Comparison of ENCODE assay signal across 11 cellular contexts in genomic region chr13:27182844-27183497, GRCh38. TPM values are rescaled to one million over a fixed set of nuclear protein-coding genes. Genes with fewer than 3 reads are reported as not detected.
DNase-seq lines count a peak whose midpoint lies in the region; ATAC-seq and TF ChIP-seq lines count a peak whose summit lies in the region.
"Had no signal": no experiment of that assay in that cellular context is flagged by ENCODE, and none has a peak within 500 bp of the region (broad histone marks: within the 10 kb centered on the region; RNA-seq: fewer than 3 reads in every experiment).

No MANE protein-coding gene starts in this region.

- H3K4me1 Mint-ChIP-seq in osteocyte (ENCODE audit: unreplicated experiment): peaks cover 11% of the 10 kb centered on the region

- H3K4me3 ChIP-seq in fibroblast of pulmonary artery (replicated peaks; ENCODE audit: low read depth, low read length): peak overlapping the region; percentile 4
- H3K4me3 ChIP-seq: suprapubic skin had no signal

- DNase-seq in EH (ENCODE audit: low read depth) (peak; percentile 97), fibroblast of pulmonary artery (ENCODE audit: low read depth) (peak; percentile 87), osteocyte (ENCODE audit: extremely low spot score, unreplicated experiment) (no peak), NCI-H526 treated with DMSO at 0.1 percent for 48 hours (lab: John Stamatoyannopoulos, UW) (no peak)
- no peak for DNase-seq in activated naive CD4-positive, alpha-beta T cell treated with anti-CD3 and anti-CD28 coated beads, Interleukin-2, amount 50 U/mL, for 16 hours
- DNase-seq in activated CD4-positive, CD25-positive, alpha-beta regulatory T cell (lab: John Stamatoyannopoulos, UW): no peak
- DNase-seq: activated CD4-positive, alpha-beta T cell treated with anti-CD3 and anti-CD28 coated beads, Interleukin-2, amount 50 U/mL, for 1 hour; NCI-H187 had no signal

- H3K36me3 Mint-ChIP-seq in osteocyte (ENCODE audit: unreplicated experiment): no peaks in the 10 kb centered on the region

- no peak overlapping the region for H3K4me3 Mint-ChIP-seq in osteocyte (ENCODE audit: unreplicated experiment)

- peak overlapping the region; percentile 43 for H3K27ac Mint-ChIP-seq in osteocyte (ENCODE audit: unreplicated experiment)

- no peak for TF ChIP-seq CTCF in fibroblast of pulmonary artery (IDR thresholded peaks at IDR 0.05; ENCODE audit: low read length, missing control alignments)
- TF ChIP-seq CTCF in osteocyte (IDR thresholded peaks at IDR 0.05): no peak

- ATAC-seq in SK-N-SH treated with all-trans-retinoic acid at 6 μM for 48 hours: peak; percentile 89
- ATAC-seq in HG03571 (IDR thresholded peaks at IDR 0.05; ENCODE audit: unreplicated experiment): no peak

- no peaks in the 10 kb centered on the region for H3K9me3 Mint-ChIP-seq in osteocyte (ENCODE audit: unreplicated experiment)

- H3K27me3 Mint-ChIP-seq in osteocyte (ENCODE audit: unreplicated experiment): no peaks in the 10 kb centered on the region

TF ChIP-seq in SK-N-SH treated with all-trans-retinoic acid at 6 μM for 48 hours, 23 proteins besides CTCF, POLR2A, EP300 and RAD21:
- TF ChIP-seq ZFP3 (CRISPR knock-in tag; IDR thresholded peaks at IDR 0.05) (peak; percentile 81), ISL1 (CRISPR knock-in tag; IDR thresholded peaks at IDR 0.05) (peak; percentile 32; the same call in 1 of the 2 replicates), CREB5 (CRISPR knock-in tag; IDR thresholded peaks at IDR 0.05; ENCODE audit: low read depth) (peak; percentile 77), ZFP30 (CRISPR knock-in tag; IDR thresholded peaks at IDR 0.05) (no peak), TOX (CRISPR knock-in tag; IDR thresholded peaks at IDR 0.05; ENCODE audit: borderline replicate concordance) (0 out of 2 replicates have a peak, but pooled peaks have one; percentile 46), PPARA (CRISPR knock-in tag; IDR thresholded peaks at IDR 0.05; ENCODE audit: borderline replicate concordance) (no peak)

RNA-seq across cellular contexts. Expression of gene USP12, which starts 11.4 kb away (rescaled TPM):
- 31.8 and 32.6 TPM in 2 replicates for total RNA-seq in osteocyte

Comparison
In these comparisons a context has a peak if more than half of its experiments do, and no peak if none do; other contexts are left out.
1. DNase-seq: peak in EH (single experiment) and fibroblast of pulmonary artery (single experiment); none in osteocyte (single experiment), NCI-H526 treated with DMSO at 0.1 percent for 48 hours (single experiment), activated naive CD4-positive, alpha-beta T cell treated with anti-CD3 and anti-CD28 coated beads, Interleukin-2, amount 50 U/mL, for 16 hours (single experiment) and activated CD4-positive, CD25-positive, alpha-beta regulatory T cell (0 of 4).